26 cellular contexts compared by ENCODE assay signal in genomic region chr4:7675136-7675535, GRCh38.
"Had no signal": no experiment of that assay in that cellular context is flagged by ENCODE, and none has a peak within 500 bp of the region (broad histone marks: within the 10 kb centered on the region; RNA-seq: fewer than 3 reads in every experiment).

No MANE protein-coding gene starts in this region.

- H3K9me3 ChIP-seq: gastrocnemius medialis had no signal

- ATAC-seq: activated T-cell treated with anti-CD3 and anti-CD28 coated beads, Interleukin-2, amount 50 U/mL, for 72 hours; effector memory CD8-positive, alpha-beta T cell; foreskin keratinocyte; gastrocnemius medialis; WTC11 had no signal

- H3K27ac ChIP-seq: brain microvascular endothelial cell, esophagus muscularis mucosa, foreskin keratinocyte, gastrocnemius medialis, VCaP had no signal

- H3K27me3 ChIP-seq: esophagus muscularis mucosa, foreskin keratinocyte had no signal

- H3K4me1 ChIP-seq: foreskin keratinocyte, gastrocnemius medialis had no signal

- DNase-seq: activated CD4-positive, alpha-beta memory T cell treated with anti-CD3 and anti-CD28 coated beads, Interleukin-2, amount 10 ng/mL, durations not matched to agents 7 days and 5 days; activated CD4-positive, alpha-beta T cell treated with anti-CD3 and anti-CD28 coated beads for 1 hour; activated CD4-positive, alpha-beta T cell treated with anti-CD3 and anti-CD28 coated beads for 4 hours; activated CD4-positive, alpha-beta T cell treated with anti-CD3 and anti-CD28 coated beads, Interleukin-2, amount 10 ng/mL, durations not matched to agents 7 days and 5 days; activated CD4-positive, alpha-beta T cell treated with anti-CD3 and anti-CD28 coated beads, Interleukin-2, amount 50 U/mL, for 4 hours; activated CD8-positive, alpha-beta memory T cell treated with anti-CD3 and anti-CD28 coated beads, Interleukin-2, amount 50 U/mL, for 48 hours; activated gamma-delta T cell; activated naive CD4-positive, alpha-beta T cell treated with anti-CD3 and anti-CD28 coated beads, Interleukin-2, amount 50 U/mL, for 16 hours; activated naive CD4-positive, alpha-beta T cell treated with Interleukin-2 at 50 U/mL for 16 hours; activated T-cell treated with anti-CD3 and anti-CD28 coated beads for 4 hours; activated T-cell treated with anti-CD3 and anti-CD28 coated beads, Interleukin-2, amount 50 U/mL, for 24 hours; activated T-cell treated with anti-CD3 and anti-CD28 coated beads, Interleukin-2, amount 50 U/mL, for 72 hours; amniotic stem cell; anterior cingulate cortex; brain microvascular endothelial cell; cortex of kidney; dermis blood vessel endothelial cell; effector CD4-positive, alpha-beta T cell; effector memory CD8-positive, alpha-beta T cell; erythroblast; foreskin keratinocyte; gastrocnemius medialis; T-helper 2 cell had no signal

- H3K36me3 ChIP-seq: brain microvascular endothelial cell, esophagus muscularis mucosa, gastrocnemius medialis had no signal

- H3K4me3 ChIP-seq: esophagus muscularis mucosa, gastrocnemius medialis had no signal
